Comparison of ENCODE assay signal across 8 cellular contexts in the genomic region with DNA sequence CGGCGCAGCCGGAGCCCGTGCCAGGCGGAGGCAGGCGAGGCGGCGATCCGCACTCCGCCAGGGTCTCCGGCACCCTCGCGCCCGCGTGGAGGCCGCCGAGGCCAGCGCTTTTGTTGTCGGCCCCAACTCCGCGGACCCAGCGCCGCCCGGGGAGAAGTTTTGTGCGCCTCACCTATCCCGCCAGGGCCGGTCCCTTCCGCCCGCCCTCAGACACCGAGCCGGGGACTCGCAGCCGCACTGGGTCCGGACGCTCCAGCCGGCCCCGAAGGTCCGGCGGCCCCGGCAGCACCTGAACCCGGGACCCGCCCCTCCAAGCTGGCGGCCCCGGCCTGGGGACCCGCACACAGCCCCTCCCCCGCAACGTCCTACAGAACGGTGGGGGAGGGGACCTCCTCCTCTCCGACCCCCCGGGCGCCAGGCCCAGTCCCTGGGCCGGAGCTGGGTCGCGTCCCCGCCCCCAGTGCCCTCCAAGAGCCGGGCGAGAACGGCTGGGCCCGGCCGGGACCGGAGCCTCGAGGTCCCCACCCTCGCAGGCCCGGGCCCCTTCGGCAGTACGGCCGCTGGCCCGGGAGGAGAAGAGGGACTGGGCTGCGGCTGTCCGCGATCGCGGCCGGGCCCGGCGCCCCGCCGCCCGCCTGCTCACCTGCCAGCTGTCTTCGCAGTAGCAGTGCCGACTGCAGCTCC. TPM values are rescaled to one million over a fixed set of nuclear protein-coding genes. Genes with fewer than 3 reads are reported as not detected.
DNase-seq lines count a peak whose midpoint lies in the region; ATAC-seq, FAIRE-seq and TF ChIP-seq lines count a peak whose summit lies in the region.

No MANE protein-coding gene starts in this region.

- intact Hi-C loops in kidney (cut with DNase I): no loop called here

- H3K4me3 ChIP-seq in brain microvascular endothelial cell (ENCODE audit: low read depth, low read length): peak overlapping the region; percentile 69
- H3K4me3 ChIP-seq in kidney (ENCODE audit: low read length in 2 of 2): peak overlapping the region; percentile 59 to 63

- H3K27ac ChIP-seq in brain microvascular endothelial cell (peak overlapping the region; percentile 73), kidney (ENCODE audit: low read depth in 2 of 2, low read length in 2 of 2) (peak overlapping the region; percentile 77 to 86)

- peaks cover 3 to 13% of the 10 kb centered on the region in 2 donors for H3K4me1 ChIP-seq in kidney (ENCODE audit: control insufficient read depth in 1 of 2, insufficient read depth in 1 of 2, low read depth in 1 of 2, low read length in 2 of 2)

- peak overlapping the region; percentile 60 to 91 for H3K9ac ChIP-seq in kidney (ENCODE audit: low read length in 2 of 2)

- TF ChIP-seq CTCF in brain microvascular endothelial cell (IDR thresholded peaks at IDR 0.05; ENCODE audit: low read depth, low read length, missing control alignments): no peak
- no peak for TF ChIP-seq CTCF in kidney (IDR thresholded peaks at IDR 0.05; ENCODE audit: borderline replicate concordance, extremely low read depth, insufficient read depth)
- TF ChIP-seq CTCF in GM10248 (IDR thresholded peaks at IDR 0.05; ENCODE audit: control extremely low read depth, extremely low read depth, low read depth, missing control alignments): no peak

- in situ Hi-C loops in brain microvascular endothelial cell (cut with HindIII; ENCODE audit: low pct_ligation_motif_present, low sequenced_read_pairs): no loop called here

- no peak for FAIRE-seq in kidney (lab: Jason Lieb, UNC)

- peak; percentile 3 for ATAC-seq in HG02884 (IDR thresholded peaks at IDR 0.05; ENCODE audit: unreplicated experiment)

- POLR2A ChIA-PET in GM10248 (lab: Yijun Ruan, JAX): interaction anchor here (0.5 to 1.3 kb wide), 2 partner anchors 10 to 25 kb away, joined by 4 read pairs; no protein-coding TSS in a partner anchor

- no peaks in the 10 kb centered on the region for H3K9me3 ChIP-seq in kidney (ENCODE audit: control insufficient read depth in 1 of 2, low read length in 2 of 2)

- CTCF ChIA-PET in GM10248 (lab: Yijun Ruan, JAX): interaction anchor here (0.8 to 1.1 kb wide), 2 partner anchors 47 to 151 kb away, joined by 3 to 4 read pairs; no protein-coding TSS in a partner anchor

- DNase-seq in NCI-H2171 (lab: John Stamatoyannopoulos, UW) (peak; percentile 46), NCI-H2171 treated with DMSO at 0.1 percent for 48 hours (lab: John Stamatoyannopoulos, UW) (no peak), RPMI8226 (peak; percentile 22), brain microvascular endothelial cell (no peak), kidney (peak; percentile 83), GM10248 (ENCODE audit: extremely low spot score) (no peak)
- DNase-seq in stimulated activated CD4-positive, alpha-beta T cell treated with anti-CD3 and anti-CD28 coated beads, Interleukin-2, amount 100 ng/mL, for 24 hours: peak; percentile 43 to 51

- H3K27me3 ChIP-seq in brain microvascular endothelial cell (replicated peaks): no peaks in the 10 kb centered on the region

- H3K36me3 ChIP-seq in brain microvascular endothelial cell (replicated peaks) (no peaks in the 10 kb centered on the region), kidney (ENCODE audit: control insufficient read depth in 1 of 2, insufficient read depth in 2 of 2, low read length in 2 of 2) (no peaks in the 10 kb centered on the region)

RNA-seq across cellular contexts. Expression of a gene that starts 0.7 kb away (rescaled TPM):
- 50.9 TPM for total RNA-seq in kidney
- polyA plus RNA-seq in kidney (ENCODE audit: insufficient read depth, low read depth, low replicate concordance): 26.7 TPM

Comparison
In these comparisons a context has a peak if more than half of its experiments do, and no peak if none do; other contexts are left out.
1. DNase-seq: peak in NCI-H2171 (single experiment), RPMI8226 (single experiment), kidney (single experiment) and stimulated activated CD4-positive, alpha-beta T cell treated with anti-CD3 and anti-CD28 coated beads, Interleukin-2, amount 100 ng/mL, for 24 hours (2 of 2); none in NCI-H2171 treated with DMSO at 0.1 percent for 48 hours (single experiment), brain microvascular endothelial cell (single experiment) and GM10248 (single experiment).